In the genomic region with DNA sequence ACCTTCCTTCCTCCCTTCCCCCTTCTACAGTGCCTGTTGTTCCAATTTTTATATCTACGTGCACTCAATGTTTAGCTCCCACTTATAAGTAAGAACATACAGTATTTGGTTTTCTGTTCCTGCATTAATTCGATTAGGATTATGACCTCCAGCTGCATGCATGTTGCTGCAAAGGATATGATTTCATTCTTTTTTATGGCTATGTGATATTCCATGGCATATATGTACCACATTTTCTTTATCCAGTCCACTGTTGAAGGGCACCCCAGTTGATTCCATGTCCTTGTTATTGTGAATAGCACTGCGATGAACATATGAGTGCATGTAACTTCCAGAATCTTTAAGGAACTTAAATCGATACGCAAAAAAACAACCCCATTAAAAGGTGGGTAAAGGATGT, we compare ENCODE assay signal across 37 cellular contexts. TPM values are rescaled to one million over a fixed set of nuclear protein-coding genes. Genes with fewer than 3 reads are reported as not detected.
"Had no signal": no experiment of that assay in that cellular context is flagged by ENCODE, and none has a peak within 500 bp of the region (broad histone marks: within the 10 kb centered on the region; RNA-seq: fewer than 3 reads in every experiment).

No MANE protein-coding gene starts in this region.

- H3K4me2 ChIP-seq: KMS-11 had no signal

- H3K36me3 ChIP-seq: MG63 had no signal

- H3K9ac ChIP-seq: KMS-11 had no signal

- H3K27ac ChIP-seq: KMS-11 had no signal

- H3K27me3 ChIP-seq: MG63 had no signal

- H3K9me3 ChIP-seq: MG63 had no signal

- H3K4me3 ChIP-seq: MG63 had no signal

- DNase-seq: Karpas-422, Kasumi-1, MG63, MM.1S, MV-4-11, NCI-H1048, NCI-H1092, NCI-H1092 treated with DMSO at 0.1 percent for 48 hours, NCI-H1105, NCI-H1105 treated with DMSO at 0.1 percent for 48 hours, NCI-H1417, NCI-H1417 treated with DMSO at 0.1 percent for 48 hours, NCI-H1436, NCI-H1436 treated with DMSO at 0.1 percent for 48 hours, NCI-H146, NCI-H1694, NCI-H1694 treated with DMSO at 0.1 percent for 48 hours, NCI-H187, NCI-H187 treated with DMSO at 0.1 percent for 48 hours, NCI-H1930, NCI-H2029, NCI-H2029 treated with DMSO at 0.1 percent for 48 hours, NCI-H2081, NCI-H2081 treated with DMSO at 0.1 percent for 48 hours, NCI-H2107, NCI-H2171, NCI-H2171 treated with DMSO at 0.1 percent for 48 hours, NCI-H2227 treated with DMSO at 0.1 percent for 48 hours, NCI-H226, NCI-H345, NCI-H446, NCI-H446 treated with DMSO at 0.1 percent for 48 hours, NCI-H510A had no signal

RNA-seq across cellular contexts. Expression of gene GNGT1, which starts 57.9 kb away (rescaled TPM):
- total RNA-seq: LHCN-M2, M059J, MCF 10A had no signal
